In the genomic region with DNA sequence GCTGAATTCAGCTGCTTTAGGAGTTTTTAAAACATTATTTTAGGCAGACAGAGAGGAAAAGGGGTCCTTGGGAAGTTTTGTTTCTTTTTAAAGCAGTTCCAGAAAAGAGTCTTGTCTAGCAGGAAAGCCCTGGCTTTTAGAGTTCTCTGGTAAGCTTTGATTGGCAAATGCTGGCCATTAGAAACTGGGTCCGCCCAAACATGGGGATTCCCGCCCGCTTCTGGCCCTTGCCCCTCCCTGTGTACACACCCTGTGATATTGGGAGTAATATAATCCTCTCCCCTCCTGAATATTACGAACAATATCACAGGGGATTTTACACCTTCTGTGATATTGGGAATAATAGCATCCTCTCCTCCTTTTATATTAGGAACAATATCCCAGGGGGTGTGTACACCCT, we compare ENCODE assay signal across 20 cellular contexts. TPM values are rescaled to one million over a fixed set of nuclear protein-coding genes. Genes with fewer than 3 reads are reported as not detected.
DNase-seq lines count a peak whose midpoint lies in the region; TF ChIP-seq lines count a peak whose summit lies in the region.
"Had no signal": no experiment of that assay in that cellular context is flagged by ENCODE, and none has a peak within 500 bp of the region (broad histone marks: within the 10 kb centered on the region; RNA-seq: fewer than 3 reads in every experiment).

No MANE protein-coding gene starts in this region.

- no peak overlapping the region for H3K9ac ChIP-seq in neuronal stem cell (ENCODE audit: low read depth, low read length, poor library complexity)

- H3K36me3 ChIP-seq in Caco-2 (ENCODE audit: control insufficient read depth, insufficient read depth, low read length) (no peaks in the 10 kb centered on the region), HEK293 (ENCODE audit: control insufficient read depth in 2 of 2, insufficient read depth in 1 of 2, low read length in 2 of 2) (no peaks in the 10 kb centered on the region), neuronal stem cell (replicated peaks in 1 of 2; ENCODE audit: control insufficient read depth in 2 of 2, insufficient read depth in 2 of 2, low read length in 2 of 2) (no peaks in the 10 kb centered on the region)
- H3K36me3 ChIP-seq: neutrophil, tibial artery had no signal

- no TSS peak for BruUV-seq in Caco-2 (replicated peaks; lab: Mats Ljungman, UMichigan)

- WGBS in neuronal stem cell (ENCODE audit: extremely low coverage in 2 of 2, insufficient read length in 2 of 2, insufficient replicate concordance in 1 of 2), 2 donors = no CpG with 5 or more reads among the region's 4 CpGs

- H3K27ac Mint-ChIP-seq in Caco-2 (ENCODE audit: unreplicated experiment) = peak overlapping the region; percentile 23
- H3K27ac Mint-ChIP-seq: activated CD4-positive, alpha-beta T cell treated with anti-CD3 and anti-CD28 coated beads for 36 hours; activated CD8-positive, alpha-beta memory T cell treated with anti-CD3 and anti-CD28 coated beads, Interleukin-2, amount 10 ng/mL, durations not matched to agents 7 days and 5 days; stimulated activated effector memory CD8-positive, alpha-beta T cell treated with anti-CD3 and anti-CD28 coated beads, Interleukin-12 subunit alpha, Interleukin-12 subunit beta, amount 100 ng/mL, for 72 hours had no signal

- H3K27ac ChIP-seq in HEK293 (ENCODE audit: extremely low read depth, low read depth, low read length) = peak overlapping the region; percentile 53
- H3K27ac ChIP-seq in neuronal stem cell (replicated peaks; ENCODE audit: low read length) = no peak overlapping the region
- H3K27ac ChIP-seq: neutrophil, tibial artery had no signal

- no peak overlapping the region for H4K91ac ChIP-seq in neuronal stem cell (ENCODE audit: low read depth, low read length, poor library complexity)

- no peak for DNase-seq in Caco-2
- DNase-seq in SW480 (ENCODE audit: low spot score) = peak; percentile 41
- DNase-seq in neuronal stem cell (ENCODE audit: low spot score) = no peak
- DNase-seq in NCI-H2196 treated with DMSO at 0.1 percent for 48 hours (lab: John Stamatoyannopoulos, UW; ENCODE audit: unreplicated experiment) = no peak
- no peak for DNase-seq in NAMALWA (ENCODE audit: low spot score)
- no peak for DNase-seq in activated CD8-positive, alpha-beta memory T cell treated with anti-CD3 and anti-CD28 coated beads, Interleukin-2, amount 50 U/mL, for 4 hours
- DNase-seq in HuH-7 (ENCODE audit: low spot score) = no peak
- DNase-seq: activated CD8-positive, alpha-beta memory T cell treated with anti-CD3 and anti-CD28 coated beads, Interleukin-2, amount 10 ng/mL, durations not matched to agents 7 days and 5 days; activated effector memory CD4-positive, alpha-beta T cell treated with anti-CD3 and anti-CD28 coated beads, Interleukin-2, amount 50 U/mL, for 16 hours; left colon; retina had no signal

- H4K8ac ChIP-seq in neuronal stem cell (ENCODE audit: low read depth, low read length) = no peak overlapping the region

- H3K4me3 Mint-ChIP-seq in Caco-2 (ENCODE audit: unreplicated experiment) = peak overlapping the region; percentile 72
- H3K4me3 Mint-ChIP-seq: activated CD4-positive, alpha-beta T cell treated with anti-CD3 and anti-CD28 coated beads for 36 hours; activated CD8-positive, alpha-beta memory T cell treated with anti-CD3 and anti-CD28 coated beads, Interleukin-2, amount 10 ng/mL, durations not matched to agents 7 days and 5 days; stimulated activated effector memory CD8-positive, alpha-beta T cell treated with anti-CD3 and anti-CD28 coated beads, Interleukin-12 subunit alpha, Interleukin-12 subunit beta, amount 100 ng/mL, for 72 hours had no signal

- intact Hi-C loops in Caco-2 (cut with micrococcal nuclease; ENCODE audit: unreplicated experiment) = no loop called here

- H3K18ac ChIP-seq in neuronal stem cell (ENCODE audit: low read length) = no peak overlapping the region

- POLR2A ChIA-PET in Caco-2 (lab: Charles Lee) (no interaction called here), HEK293 (lab: Yijun Ruan, JAX) (no interaction called here)

- H2BK5ac ChIP-seq in neuronal stem cell (ENCODE audit: low read length) = no peak overlapping the region

- peak overlapping the region; percentile 26 for H3K4me3 ChIP-seq in Caco-2 (ENCODE audit: low read depth, low read length)
- no peak overlapping the region for H3K4me3 ChIP-seq in HEK293 (ENCODE audit: low read depth, low read length)
- H3K4me3 ChIP-seq in neuronal stem cell (ENCODE audit: low read length in 2 of 2) = no peak overlapping the region
- H3K4me3 ChIP-seq: tibial artery had no signal

- H2AFZ ChIP-seq in neuronal stem cell (ENCODE audit: low read length) = peak overlapping the region; percentile 62

- no peak overlapping the region for H2AK5ac ChIP-seq in neuronal stem cell (ENCODE audit: low read depth, low read length)

- H3K27me3 Mint-ChIP-seq in Caco-2 (ENCODE audit: insufficient read depth, unreplicated experiment) = peaks cover 34% of the 10 kb centered on the region

- H3K79me1 ChIP-seq in neuronal stem cell (ENCODE audit: low read depth, low read length) = peaks cover 4% of the 10 kb centered on the region

- no peak overlapping the region for H3K14ac ChIP-seq in neuronal stem cell (ENCODE audit: low read length)

- no peaks in the 10 kb centered on the region for H3K36me3 Mint-ChIP-seq in Caco-2 (ENCODE audit: insufficient read depth, unreplicated experiment)
- H3K36me3 Mint-ChIP-seq: activated CD8-positive, alpha-beta memory T cell treated with anti-CD3 and anti-CD28 coated beads, Interleukin-2, amount 10 ng/mL, durations not matched to agents 7 days and 5 days; stimulated activated effector memory CD8-positive, alpha-beta T cell treated with anti-CD3 and anti-CD28 coated beads, Interleukin-12 subunit alpha, Interleukin-12 subunit beta, amount 100 ng/mL, for 72 hours had no signal

- no peak for TF ChIP-seq CTCF in Caco-2 (IDR thresholded peaks at IDR 0.05; ENCODE audit: insufficient read depth in 1 of 2, low read depth in 1 of 2, low read length in 1 of 2, severe bottlenecking in 1 of 2, unreplicated experiment in 1 of 2)
- TF ChIP-seq CTCF in HEK293 (tag by site-specific recombination; IDR thresholded peaks at IDR 0.05) = no peak

- H2BK15ac ChIP-seq in neuronal stem cell (ENCODE audit: low read length) = no peak overlapping the region

- H3K23ac ChIP-seq in neuronal stem cell (ENCODE audit: low read depth, low read length, poor library complexity) = no peak overlapping the region

- CTCF ChIA-PET in Caco-2 (lab: Charles Lee) = no interaction called here
- CTCF ChIA-PET in HEK293 (lab: Yijun Ruan, JAX) = interaction anchor here (0.6 kb wide), 1 partner anchor 275 kb away, joined by 3 read pairs; no protein-coding TSS in a partner anchor

- no peaks in the 10 kb centered on the region for H3K9me3 ChIP-seq in Caco-2
- no peaks in the 10 kb centered on the region; the same call in 1 of the 2 replicates for H3K9me3 ChIP-seq in HEK293 (ENCODE audit: control insufficient read depth, insufficient read depth, low read depth, low read length)
- peaks cover 4 to 16% of the 10 kb centered on the region in 2 donors for H3K9me3 ChIP-seq in neuronal stem cell (replicated peaks in 1 of 2; ENCODE audit: control insufficient read depth in 2 of 2, insufficient read depth in 1 of 2, low read depth in 1 of 2, low read length in 2 of 2)
- H3K9me3 ChIP-seq: neutrophil, tibial artery had no signal

- H3K4me2 ChIP-seq in neuronal stem cell (ENCODE audit: insufficient read depth, low read length, poor library complexity, severe bottlenecking) = no peak overlapping the region

- H3K9me3 Mint-ChIP-seq in Caco-2 (ENCODE audit: unreplicated experiment) = peaks cover 8% of the 10 kb centered on the region
- H3K9me3 Mint-ChIP-seq: stimulated activated effector memory CD8-positive, alpha-beta T cell treated with anti-CD3 and anti-CD28 coated beads, Interleukin-12 subunit alpha, Interleukin-12 subunit beta, amount 100 ng/mL, for 72 hours had no signal

- H3K27me3 ChIP-seq in Caco-2 (replicated peaks; ENCODE audit: control insufficient read depth, insufficient read depth, low read length) (no peaks in the 10 kb centered on the region; the same call in 1 of the 2 replicates), neuronal stem cell (ENCODE audit: control insufficient read depth in 3 of 3, insufficient read depth in 3 of 3, low read depth in 1 of 3, low read length in 3 of 3) (peaks cover 0 to 52% (median 0%) of the 10 kb centered on the region in 3 experiments)

- no peak overlapping the region for H3K4ac ChIP-seq in neuronal stem cell (ENCODE audit: low read length)

- H2BK120ac ChIP-seq in neuronal stem cell (ENCODE audit: low read depth, low read length) = no peak overlapping the region

- H3K4me1 Mint-ChIP-seq in Caco-2 (ENCODE audit: low read depth, unreplicated experiment) = no peaks in the 10 kb centered on the region
- H3K4me1 Mint-ChIP-seq: activated CD8-positive, alpha-beta memory T cell treated with anti-CD3 and anti-CD28 coated beads, Interleukin-2, amount 10 ng/mL, durations not matched to agents 7 days and 5 days had no signal

- H3K4me1 ChIP-seq in Caco-2 = no peaks in the 10 kb centered on the region
- H3K4me1 ChIP-seq in HEK293 (ENCODE audit: control insufficient read depth, insufficient read depth, low read length) = peaks cover 14% of the 10 kb centered on the region
- no peaks in the 10 kb centered on the region for H3K4me1 ChIP-seq in neuronal stem cell (ENCODE audit: control insufficient read depth in 2 of 2, insufficient read depth in 1 of 2, low read depth in 1 of 2, low read length in 2 of 2)
- H3K4me1 ChIP-seq: tibial artery had no signal

- H2BK12ac ChIP-seq in neuronal stem cell (ENCODE audit: low read length) = no peak overlapping the region

TF ChIP-seq in HEK293, 187 proteins besides CTCF, POLR2A, EP300 and RAD21:
- TF ChIP-seq KLF7 (tag by site-specific recombination; IDR thresholded peaks at IDR 0.05; ENCODE audit: borderline replicate concordance) (no peak), ZNF404 (tag by site-specific recombination; IDR thresholded peaks at IDR 0.05) (0 out of 2 replicates have a peak, but pooled peaks have one; percentile 3), KLF1 (tag by site-specific recombination; IDR thresholded peaks at IDR 0.05) (peak; percentile 74)

RNA-seq across cellular contexts. Expression of a gene that starts 58.9 kb away (rescaled TPM):
- not detected in 2 replicates for total RNA-seq in Caco-2 (2022)
- not detected for polyA plus RNA-seq in neuronal stem cell (2013, experiment 1 of 2)
- not detected for polyA plus RNA-seq in neuronal stem cell (2013, experiment 2 of 2)
- total RNA-seq: activated CD4-positive, alpha-beta T cell treated with anti-CD3 and anti-CD28 coated beads for 36 hours; activated CD8-positive, alpha-beta memory T cell treated with anti-CD3 and anti-CD28 coated beads, Interleukin-2, amount 10 ng/mL, durations not matched to agents 7 days and 5 days; frontal cortex; H4; HT1080; left colon; LHCN-M2 had no signal
